8 cellular contexts compared by ENCODE assay signal in the genomic region with DNA sequence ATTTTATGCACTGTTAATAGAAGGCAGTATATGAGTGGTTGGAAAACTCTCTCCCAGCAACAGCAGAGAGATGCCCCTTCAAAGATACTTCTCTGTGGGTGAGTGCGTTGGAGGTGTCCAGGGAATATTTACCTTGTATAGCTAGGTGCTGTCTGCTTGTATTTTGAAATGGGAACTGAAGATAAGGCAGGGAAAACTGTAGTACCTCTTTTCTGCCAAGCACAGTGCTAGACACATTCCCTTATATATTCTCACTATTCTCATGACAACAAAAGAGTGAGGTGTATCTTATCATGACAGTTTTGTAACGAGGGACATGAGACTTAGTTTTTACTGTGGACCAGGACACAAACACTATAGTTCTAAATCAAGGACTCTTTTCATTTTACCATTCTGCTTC. TPM values are rescaled to one million over a fixed set of nuclear protein-coding genes. Genes with fewer than 3 reads are reported as not detected.
DNase-seq lines count a peak whose midpoint lies in the region; ATAC-seq and TF ChIP-seq lines count a peak whose summit lies in the region.

No MANE protein-coding gene starts in this region.

- H3K9ac ChIP-seq in GM23248, result peak overlapping the region; percentile 94; the same call in 1 of the 2 replicates
- no peak overlapping the region for H3K9ac ChIP-seq in neuronal stem cell (ENCODE audit: low read depth, low read length, poor library complexity)

- peaks cover 60% of the 10 kb centered on the region for H3K79me2 ChIP-seq in GM23248 (ENCODE audit: insufficient read depth)

- H3K4me3 ChIP-seq in GM23248 (peak overlapping the region; percentile 83), kidney epithelial cell (ENCODE audit: low read depth, low read length) (no peak overlapping the region), neuronal stem cell (ENCODE audit: low read length in 2 of 2) (no peak overlapping the region)

- DNase-seq in CD14-positive monocyte (ENCODE audit: low spot score) (no peak), GM23248 (peak; percentile 34), kidney epithelial cell (ENCODE audit: low read depth) (no peak), nucleus accumbens (lab: John Stamatoyannopoulos, UW) (no peak), neuronal stem cell (ENCODE audit: low spot score) (no peak)

- H3K36me3 Mint-ChIP-seq in CD14-positive monocyte, result no peaks in the 10 kb centered on the region

- no peak overlapping the region for H3K14ac ChIP-seq in neuronal stem cell (ENCODE audit: low read length)

- no peaks in the 10 kb centered on the region for H3K36me3 ChIP-seq in GM23248 (ENCODE audit: low read depth)
- H3K36me3 ChIP-seq in kidney epithelial cell (ENCODE audit: control insufficient read depth, insufficient read depth, low read length), result no peaks in the 10 kb centered on the region
- H3K36me3 ChIP-seq in neuronal stem cell (replicated peaks in 1 of 2; ENCODE audit: control insufficient read depth in 2 of 2, insufficient read depth in 2 of 2, low read length in 2 of 2), result no peaks in the 10 kb centered on the region

- H2AK5ac ChIP-seq in neuronal stem cell (ENCODE audit: low read depth, low read length), result no peak overlapping the region

- H3K4me3 Mint-ChIP-seq in CD14-positive monocyte, result peak overlapping the region; percentile 25 to 95

- H3K4me2 ChIP-seq in GM23248 (ENCODE audit: unreplicated experiment) (peak overlapping the region; percentile 90), neuronal stem cell (ENCODE audit: insufficient read depth, low read length, poor library complexity, severe bottlenecking) (no peak overlapping the region)

- peaks cover 19% of the 10 kb centered on the region for H3K4me1 ChIP-seq in GM23248 (ENCODE audit: insufficient read depth)
- H3K4me1 ChIP-seq in neuronal stem cell (ENCODE audit: control insufficient read depth in 2 of 2, insufficient read depth in 1 of 2, low read depth in 1 of 2, low read length in 2 of 2), result peaks cover 4 to 7% of the 10 kb centered on the region in 2 donors

- H3K4me1 Mint-ChIP-seq in CD14-positive monocyte, result peaks cover 79% of the 10 kb centered on the region

- no peak overlapping the region for H4K8ac ChIP-seq in neuronal stem cell (ENCODE audit: low read depth, low read length)

- H3K4ac ChIP-seq in neuronal stem cell (ENCODE audit: low read length), result no peak overlapping the region

- ATAC-seq in HG03135 (IDR thresholded peaks at IDR 0.05; ENCODE audit: unreplicated experiment) (no peak), GM18517 (IDR thresholded peaks at IDR 0.05; ENCODE audit: unreplicated experiment) (no peak)

- peak; percentile 66 for TF ChIP-seq CTCF in CD14-positive monocyte (IDR thresholded peaks at IDR 0.05)
- peak; percentile 70 for TF ChIP-seq CTCF in VCaP (conservative IDR thresholded peaks at IDR 0.05)
- TF ChIP-seq CTCF in kidney epithelial cell (IDR thresholded peaks at IDR 0.05; ENCODE audit: insufficient read depth, low read length, poor library complexity, severe bottlenecking), result peak; percentile 39

- H2AFZ ChIP-seq in GM23248 (no peak overlapping the region), neuronal stem cell (ENCODE audit: low read length) (no peak overlapping the region)

- H3K27me3 Mint-ChIP-seq in CD14-positive monocyte (ENCODE audit: low read depth in 3 of 3), result no peaks in the 10 kb centered on the region

- intact Hi-C loops in CD14-positive monocyte (cut with micrococcal nuclease), result loop anchor here in 1 of 2 donors (10.0 kb wide), 1 partner anchor 98 kb away; no protein-coding TSS in a partner anchor

- in situ Hi-C loops in GM23248 (cut with MboI), result no loop called here

- H3K23ac ChIP-seq in neuronal stem cell (ENCODE audit: low read depth, low read length, poor library complexity), result no peak overlapping the region

- H2BK12ac ChIP-seq in neuronal stem cell (ENCODE audit: low read length), result no peak overlapping the region

- peaks cover 4% of the 10 kb centered on the region; the same call in 1 of the 2 replicates for H4K20me1 ChIP-seq in GM23248 (ENCODE audit: insufficient read depth)

- H3K9me2 ChIP-seq in GM23248 (ENCODE audit: insufficient read depth), result no peaks in the 10 kb centered on the region

- 73 to 84% methylated on average over 2 of the region's 2 CpGs for WGBS in GM23248 (ENCODE audit: low coverage in 1 of 2, low lambda C conversion rate in 2 of 2, missing lambda C conversion rate in 2 of 2), 2 experiments
- no CpG with 5 or more reads among the region's 2 CpGs for WGBS in neuronal stem cell (ENCODE audit: extremely low coverage in 2 of 2, insufficient read length in 2 of 2, insufficient replicate concordance in 1 of 2), 2 donors

- H3F3A ChIP-seq in GM23248 (ENCODE audit: insufficient read depth), result peaks cover 23% of the 10 kb centered on the region

- H4K91ac ChIP-seq in neuronal stem cell (ENCODE audit: low read depth, low read length, poor library complexity), result no peak overlapping the region

- no peak overlapping the region for H2BK5ac ChIP-seq in neuronal stem cell (ENCODE audit: low read length)

- H3K27ac ChIP-seq in GM23248, result no peak overlapping the region
- peak overlapping the region; percentile 91; the same call in 1 of the 2 replicates for H3K27ac ChIP-seq in VCaP
- H3K27ac ChIP-seq in neuronal stem cell (replicated peaks; ENCODE audit: low read length), result no peak overlapping the region

- H3K27ac Mint-ChIP-seq in CD14-positive monocyte, result no peak overlapping the region

- no peak overlapping the region for H3K18ac ChIP-seq in neuronal stem cell (ENCODE audit: low read length)

- H2BK120ac ChIP-seq in neuronal stem cell (ENCODE audit: low read depth, low read length), result no peak overlapping the region

- peaks cover 5% of the 10 kb centered on the region for H3K79me1 ChIP-seq in neuronal stem cell (ENCODE audit: low read depth, low read length)

- no peaks in the 10 kb centered on the region for H3K9me3 Mint-ChIP-seq in CD14-positive monocyte

- H3K9me3 ChIP-seq in GM23248 (ENCODE audit: low read depth), result no peaks in the 10 kb centered on the region
- no peaks in the 10 kb centered on the region for H3K9me3 ChIP-seq in neuronal stem cell (replicated peaks in 1 of 2; ENCODE audit: control insufficient read depth in 2 of 2, insufficient read depth in 1 of 2, low read depth in 1 of 2, low read length in 2 of 2)

- no peaks in the 10 kb centered on the region for H3K27me3 ChIP-seq in GM23248 (replicated peaks; ENCODE audit: insufficient read depth)
- H3K27me3 ChIP-seq in kidney epithelial cell (ENCODE audit: control insufficient read depth, insufficient read depth, low read length), result no peaks in the 10 kb centered on the region
- H3K27me3 ChIP-seq in neuronal stem cell (ENCODE audit: control insufficient read depth in 3 of 3, insufficient read depth in 3 of 3, low read depth in 1 of 3, low read length in 3 of 3), result peaks cover 0 to 21% (median 0%) of the 10 kb centered on the region in 3 experiments

- H2BK15ac ChIP-seq in neuronal stem cell (ENCODE audit: low read length), result no peak overlapping the region

RNA-seq across cellular contexts. Expression of a gene that starts 2.1 kb away (rescaled TPM):
- 1 to 10 TPM; 4.3 to 8.3 TPM for polyA plus RNA-seq in CD14-positive monocyte
- total RNA-seq in GM23248 (2014; rRNA removed; shearing (Covaris generic)), result 24.3 and 24.4 TPM in 2 replicates
- polyA plus RNA-seq in GM23248 (2016; fragmentation: Nextera tagmentation; extraction: Ambion mirVana), result 15.7 and 17.3 TPM in 2 replicates
- total RNA-seq in kidney epithelial cell, result 19.7 and 20.5 TPM in 2 replicates
- 16.7 TPM for polyA plus RNA-seq in neuronal stem cell (2013, experiment 1 of 2)
- polyA plus RNA-seq in neuronal stem cell (2013, experiment 2 of 2), result 16.5 TPM
